Comparison of ENCODE assay signal across 1 cellular context in the genomic region with DNA sequence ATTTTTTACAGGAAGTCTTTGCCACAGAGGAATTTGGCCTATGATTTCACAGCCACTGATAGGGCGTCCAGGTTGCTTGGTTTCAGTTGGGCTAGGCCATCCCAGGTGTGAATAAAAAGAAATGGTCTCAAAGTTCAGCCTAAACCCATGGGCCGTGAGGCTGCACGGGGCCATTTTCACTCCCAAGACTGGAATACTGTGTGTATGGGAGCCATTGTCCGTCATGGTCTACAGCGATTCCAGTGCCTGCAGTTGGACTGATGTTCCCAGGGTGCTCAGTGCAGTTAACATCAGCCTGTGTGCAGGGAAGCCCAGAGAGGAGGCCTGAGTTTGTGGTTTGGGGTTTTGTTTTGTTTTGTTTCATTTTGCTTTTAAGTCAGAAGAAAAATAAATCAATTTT.
TF ChIP-seq lines count a peak whose summit lies in the region.

No MANE protein-coding gene starts in this region.

TF ChIP-seq in GM12878, 131 proteins besides CTCF, POLR2A, EP300 and RAD21 (continued from another document):
- TF ChIP-seq FOXM1 (IDR thresholded peaks at IDR 0.05; ENCODE audit: low read depth, low read length) (no peak), BACH1 (IDR thresholded peaks at IDR 0.05; ENCODE audit: borderline replicate concordance) (no peak), CBX5 (IDR thresholded peaks at IDR 0.05; ENCODE audit: low read depth) (no peak), IKZF1 (conservative IDR thresholded peaks at IDR 0.05) (peak; percentile 37; the same call in 1 of the 2 replicates), MYB (IDR thresholded peaks at IDR 0.05; ENCODE audit: borderline replicate concordance, low read depth, low read length) (no peak), IKZF2 (IDR thresholded peaks at IDR 0.05) (peak; percentile 25 to 39; a peak in 1 of 4 replicates), PAX5 (IDR thresholded peaks at IDR 0.05; ENCODE audit: borderline replicate concordance, low read depth, low read length) (peak; percentile 25; the same call in 1 of the 2 replicates), EED (IDR thresholded peaks at IDR 0.05; ENCODE audit: low read depth) (peak; percentile 33; the same call in 1 of the 2 replicates), MEF2B (IDR thresholded peaks at IDR 0.05; ENCODE audit: partially characterized antibody, poor library complexity, severe bottlenecking) (peak; percentile 9), GABPA (IDR thresholded peaks at IDR 0.05; ENCODE audit: low read depth) (no peak), NBN (IDR thresholded peaks at IDR 0.05) (no peak), MXI1 (IDR thresholded peaks at IDR 0.05; ENCODE audit: low read depth, low read length) (no peak), SIN3A (IDR thresholded peaks at IDR 0.05; ENCODE audit: low read depth, low read length) (no peak), YY1 (IDR thresholded peaks at IDR 0.05; ENCODE audit: low read depth, low read length) (no peak), EGR1 (IDR thresholded peaks at IDR 0.05; ENCODE audit: borderline replicate concordance in 1 of 2, low read depth in 2 of 2, low read length in 2 of 2) (no peak), CHD4 (IDR thresholded peaks at IDR 0.05) (no peak), YBX1 (IDR thresholded peaks at IDR 0.05) (no peak), RAD51 (IDR thresholded peaks at IDR 0.05) (no peak), CHD1 (IDR thresholded peaks at IDR 0.05; ENCODE audit: low read depth, low read length) (no peak), POLR2AphosphoS2 (IDR thresholded peaks at IDR 0.05; ENCODE audit: low read depth, low read length) (no peak), RFX5 (IDR thresholded peaks at IDR 0.05; ENCODE audit: low read depth, low read length) (no peak), NFYA (IDR thresholded peaks at IDR 0.05; ENCODE audit: borderline replicate concordance, low read depth, low read length) (no peak)
- TF ChIP-seq, protein P1, sequence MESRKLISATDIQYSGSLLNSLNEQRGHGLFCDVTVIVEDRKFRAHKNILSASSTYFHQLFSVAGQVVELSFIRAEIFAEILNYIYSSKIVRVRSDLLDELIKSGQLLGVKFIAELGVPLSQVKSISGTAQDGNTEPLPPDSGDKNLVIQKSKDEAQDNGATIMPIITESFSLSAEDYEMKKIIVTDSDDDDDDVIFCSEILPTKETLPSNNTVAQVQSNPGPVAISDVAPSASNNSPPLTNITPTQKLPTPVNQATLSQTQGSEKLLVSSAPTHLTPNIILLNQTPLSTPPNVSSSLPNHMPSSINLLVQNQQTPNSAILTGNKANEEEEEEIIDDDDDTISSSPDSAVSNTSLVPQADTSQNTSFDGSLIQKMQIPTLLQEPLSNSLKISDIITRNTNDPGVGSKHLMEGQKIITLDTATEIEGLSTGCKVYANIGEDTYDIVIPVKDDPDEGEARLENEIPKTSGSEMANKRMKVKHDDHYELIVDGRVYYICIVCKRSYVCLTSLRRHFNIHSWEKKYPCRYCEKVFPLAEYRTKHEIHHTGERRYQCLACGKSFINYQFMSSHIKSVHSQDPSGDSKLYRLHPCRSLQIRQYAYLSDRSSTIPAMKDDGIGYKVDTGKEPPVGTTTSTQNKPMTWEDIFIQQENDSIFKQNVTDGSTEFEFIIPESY (IDR thresholded peaks at IDR 0.05): no peak
- TF ChIP-seq, protein P2, sequence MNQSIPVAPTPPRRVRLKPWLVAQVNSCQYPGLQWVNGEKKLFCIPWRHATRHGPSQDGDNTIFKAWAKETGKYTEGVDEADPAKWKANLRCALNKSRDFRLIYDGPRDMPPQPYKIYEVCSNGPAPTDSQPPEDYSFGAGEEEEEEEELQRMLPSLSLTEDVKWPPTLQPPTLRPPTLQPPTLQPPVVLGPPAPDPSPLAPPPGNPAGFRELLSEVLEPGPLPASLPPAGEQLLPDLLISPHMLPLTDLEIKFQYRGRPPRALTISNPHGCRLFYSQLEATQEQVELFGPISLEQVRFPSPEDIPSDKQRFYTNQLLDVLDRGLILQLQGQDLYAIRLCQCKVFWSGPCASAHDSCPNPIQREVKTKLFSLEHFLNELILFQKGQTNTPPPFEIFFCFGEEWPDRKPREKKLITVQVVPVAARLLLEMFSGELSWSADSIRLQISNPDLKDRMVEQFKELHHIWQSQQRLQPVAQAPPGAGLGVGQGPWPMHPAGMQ (IDR thresholded peaks at IDR 0.05; ENCODE audit: borderline replicate concordance): no peak
- TF ChIP-seq, protein P3, sequence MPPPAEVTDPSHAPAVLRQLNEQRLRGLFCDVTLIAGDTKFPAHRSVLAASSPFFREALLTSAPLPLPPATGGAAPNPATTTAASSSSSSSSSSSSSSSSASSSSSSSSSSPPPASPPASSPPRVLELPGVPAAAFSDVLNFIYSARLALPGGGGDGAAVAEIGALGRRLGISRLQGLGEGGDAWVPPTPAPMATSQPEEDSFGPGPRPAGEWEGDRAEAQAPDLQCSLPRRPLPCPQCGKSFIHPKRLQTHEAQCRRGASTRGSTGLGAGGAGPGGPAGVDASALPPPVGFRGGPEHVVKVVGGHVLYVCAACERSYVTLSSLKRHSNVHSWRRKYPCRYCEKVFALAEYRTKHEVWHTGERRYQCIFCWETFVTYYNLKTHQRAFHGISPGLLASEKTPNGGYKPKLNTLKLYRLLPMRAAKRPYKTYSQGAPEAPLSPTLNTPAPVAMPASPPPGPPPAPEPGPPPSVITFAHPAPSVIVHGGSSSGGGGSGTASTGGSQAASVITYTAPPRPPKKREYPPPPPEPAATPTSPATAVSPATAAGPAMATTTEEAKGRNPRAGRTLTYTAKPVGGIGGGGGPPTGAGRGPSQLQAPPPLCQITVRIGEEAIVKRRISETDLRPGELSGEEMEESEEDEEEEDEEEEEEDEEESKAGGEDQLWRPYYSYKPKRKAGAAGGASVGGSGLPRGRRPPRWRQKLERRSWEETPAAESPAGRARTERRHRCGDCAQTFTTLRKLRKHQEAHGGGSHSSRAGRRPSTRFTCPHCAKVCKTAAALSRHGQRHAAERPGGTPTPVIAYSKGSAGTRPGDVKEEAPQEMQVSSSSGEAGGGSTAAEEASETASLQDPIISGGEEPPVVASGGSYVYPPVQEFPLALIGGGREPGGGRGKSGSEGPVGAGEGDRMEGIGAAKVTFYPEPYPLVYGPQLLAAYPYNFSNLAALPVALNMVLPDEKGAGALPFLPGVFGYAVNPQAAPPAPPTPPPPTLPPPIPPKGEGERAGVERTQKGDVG (CRISPR knock-in tag; IDR thresholded peaks at IDR 0.05): no peak
- TF ChIP-seq, protein P4, sequence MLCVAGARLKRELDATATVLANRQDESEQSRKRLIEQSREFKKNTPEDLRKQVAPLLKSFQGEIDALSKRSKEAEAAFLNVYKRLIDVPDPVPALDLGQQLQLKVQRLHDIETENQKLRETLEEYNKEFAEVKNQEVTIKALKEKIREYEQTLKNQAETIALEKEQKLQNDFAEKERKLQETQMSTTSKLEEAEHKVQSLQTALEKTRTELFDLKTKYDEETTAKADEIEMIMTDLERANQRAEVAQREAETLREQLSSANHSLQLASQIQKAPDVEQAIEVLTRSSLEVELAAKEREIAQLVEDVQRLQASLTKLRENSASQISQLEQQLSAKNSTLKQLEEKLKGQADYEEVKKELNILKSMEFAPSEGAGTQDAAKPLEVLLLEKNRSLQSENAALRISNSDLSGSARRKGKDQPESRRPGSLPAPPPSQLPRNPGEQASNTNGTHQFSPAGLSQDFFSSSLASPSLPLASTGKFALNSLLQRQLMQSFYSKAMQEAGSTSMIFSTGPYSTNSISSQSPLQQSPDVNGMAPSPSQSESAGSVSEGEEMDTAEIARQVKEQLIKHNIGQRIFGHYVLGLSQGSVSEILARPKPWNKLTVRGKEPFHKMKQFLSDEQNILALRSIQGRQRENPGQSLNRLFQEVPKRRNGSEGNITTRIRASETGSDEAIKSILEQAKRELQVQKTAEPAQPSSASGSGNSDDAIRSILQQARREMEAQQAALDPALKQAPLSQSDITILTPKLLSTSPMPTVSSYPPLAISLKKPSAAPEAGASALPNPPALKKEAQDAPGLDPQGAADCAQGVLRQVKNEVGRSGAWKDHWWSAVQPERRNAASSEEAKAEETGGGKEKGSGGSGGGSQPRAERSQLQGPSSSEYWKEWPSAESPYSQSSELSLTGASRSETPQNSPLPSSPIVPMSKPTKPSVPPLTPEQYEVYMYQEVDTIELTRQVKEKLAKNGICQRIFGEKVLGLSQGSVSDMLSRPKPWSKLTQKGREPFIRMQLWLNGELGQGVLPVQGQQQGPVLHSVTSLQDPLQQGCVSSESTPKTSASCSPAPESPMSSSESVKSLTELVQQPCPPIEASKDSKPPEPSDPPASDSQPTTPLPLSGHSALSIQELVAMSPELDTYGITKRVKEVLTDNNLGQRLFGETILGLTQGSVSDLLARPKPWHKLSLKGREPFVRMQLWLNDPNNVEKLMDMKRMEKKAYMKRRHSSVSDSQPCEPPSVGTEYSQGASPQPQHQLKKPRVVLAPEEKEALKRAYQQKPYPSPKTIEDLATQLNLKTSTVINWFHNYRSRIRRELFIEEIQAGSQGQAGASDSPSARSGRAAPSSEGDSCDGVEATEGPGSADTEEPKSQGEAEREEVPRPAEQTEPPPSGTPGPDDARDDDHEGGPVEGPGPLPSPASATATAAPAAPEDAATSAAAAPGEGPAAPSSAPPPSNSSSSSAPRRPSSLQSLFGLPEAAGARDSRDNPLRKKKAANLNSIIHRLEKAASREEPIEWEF (IDR thresholded peaks at IDR 0.05; ENCODE audit: insufficient replicate concordance, low read depth, low read length): no peak
- TF ChIP-seq, protein P5, sequence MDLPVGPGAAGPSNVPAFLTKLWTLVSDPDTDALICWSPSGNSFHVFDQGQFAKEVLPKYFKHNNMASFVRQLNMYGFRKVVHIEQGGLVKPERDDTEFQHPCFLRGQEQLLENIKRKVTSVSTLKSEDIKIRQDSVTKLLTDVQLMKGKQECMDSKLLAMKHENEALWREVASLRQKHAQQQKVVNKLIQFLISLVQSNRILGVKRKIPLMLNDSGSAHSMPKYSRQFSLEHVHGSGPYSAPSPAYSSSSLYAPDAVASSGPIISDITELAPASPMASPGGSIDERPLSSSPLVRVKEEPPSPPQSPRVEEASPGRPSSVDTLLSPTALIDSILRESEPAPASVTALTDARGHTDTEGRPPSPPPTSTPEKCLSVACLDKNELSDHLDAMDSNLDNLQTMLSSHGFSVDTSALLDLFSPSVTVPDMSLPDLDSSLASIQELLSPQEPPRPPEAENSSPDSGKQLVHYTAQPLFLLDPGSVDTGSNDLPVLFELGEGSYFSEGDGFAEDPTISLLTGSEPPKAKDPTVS (IDR thresholded peaks at IDR 0.05; ENCODE audit: low read depth, low read length): no peak
- TF ChIP-seq, protein P6, sequence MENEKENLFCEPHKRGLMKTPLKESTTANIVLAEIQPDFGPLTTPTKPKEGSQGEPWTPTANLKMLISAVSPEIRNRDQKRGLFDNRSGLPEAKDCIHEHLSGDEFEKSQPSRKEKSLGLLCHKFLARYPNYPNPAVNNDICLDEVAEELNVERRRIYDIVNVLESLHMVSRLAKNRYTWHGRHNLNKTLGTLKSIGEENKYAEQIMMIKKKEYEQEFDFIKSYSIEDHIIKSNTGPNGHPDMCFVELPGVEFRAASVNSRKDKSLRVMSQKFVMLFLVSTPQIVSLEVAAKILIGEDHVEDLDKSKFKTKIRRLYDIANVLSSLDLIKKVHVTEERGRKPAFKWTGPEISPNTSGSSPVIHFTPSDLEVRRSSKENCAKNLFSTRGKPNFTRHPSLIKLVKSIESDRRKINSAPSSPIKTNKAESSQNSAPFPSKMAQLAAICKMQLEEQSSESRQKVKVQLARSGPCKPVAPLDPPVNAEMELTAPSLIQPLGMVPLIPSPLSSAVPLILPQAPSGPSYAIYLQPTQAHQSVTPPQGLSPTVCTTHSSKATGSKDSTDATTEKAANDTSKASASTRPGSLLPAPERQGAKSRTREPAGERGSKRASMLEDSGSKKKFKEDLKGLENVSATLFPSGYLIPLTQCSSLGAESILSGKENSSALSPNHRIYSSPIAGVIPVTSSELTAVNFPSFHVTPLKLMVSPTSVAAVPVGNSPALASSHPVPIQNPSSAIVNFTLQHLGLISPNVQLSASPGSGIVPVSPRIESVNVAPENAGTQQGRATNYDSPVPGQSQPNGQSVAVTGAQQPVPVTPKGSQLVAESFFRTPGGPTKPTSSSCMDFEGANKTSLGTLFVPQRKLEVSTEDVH (IDR thresholded peaks at IDR 0.05; ENCODE audit: low read depth, partially characterized antibody): no peak
